7 cellular contexts compared by ENCODE assay signal in genomic region chr11:65445604-65446445, GRCh38. TPM values are rescaled to one million over a fixed set of nuclear protein-coding genes. Genes with fewer than 3 reads are reported as not detected.
DNase-seq lines count a peak whose midpoint lies in the region; ATAC-seq lines count a peak whose summit lies in the region.

No MANE protein-coding gene starts in this region.

- peaks cover 40 to 50% of the 10 kb centered on the region in 2 donors for H3K36me3 ChIP-seq in stomach smooth muscle (ENCODE audit: control insufficient read depth in 2 of 2, insufficient read depth in 2 of 2, low read length in 2 of 2)

- no peaks in the 10 kb centered on the region for H3K9me3 Mint-ChIP-seq in activated T-helper 1 cell treated with anti-CD3 and anti-CD28 coated beads, Interleukin-12 subunit alpha, Interleukin-12 subunit beta, Interleukin-2, Interleukin-4 antibody, amounts not matched to agents 30 ng/mL and 10 ng/mL and 1 ng/mL, durations not matched to agents 14 hours and 24 hours and 36 hours
- H3K9me3 Mint-ChIP-seq in immature natural killer cell: no peaks in the 10 kb centered on the region

- in situ Hi-C loops in KBM-7 (cut with MboI; ENCODE audit: low pct_unique_long_range_greater_than_20kb, low sequenced_read_pairs): no loop called here

- intact Hi-C loops in activated T-helper 1 cell treated with anti-CD3 and anti-CD28 coated beads, Interleukin-12 subunit alpha, Interleukin-12 subunit beta, Interleukin-2, Interleukin-4 antibody, amounts not matched to agents 30 ng/mL and 10 ng/mL and 1 ng/mL, durations not matched to agents 14 hours and 24 hours and 36 hours (cut with micrococcal nuclease): no loop called here

- peaks cover 19% of the 10 kb centered on the region for H3K4me1 Mint-ChIP-seq in activated T-helper 1 cell treated with anti-CD3 and anti-CD28 coated beads, Interleukin-12 subunit alpha, Interleukin-12 subunit beta, Interleukin-2, Interleukin-4 antibody, amounts not matched to agents 30 ng/mL and 10 ng/mL and 1 ng/mL, durations not matched to agents 14 hours and 24 hours and 36 hours (ENCODE audit: low read depth)
- peaks cover 39 to 40% of the 10 kb centered on the region in 2 donors for H3K4me1 Mint-ChIP-seq in immature natural killer cell

- H3K4me1 ChIP-seq in stomach smooth muscle (ENCODE audit: control insufficient read depth, insufficient read depth, low read length): peaks cover 33% of the 10 kb centered on the region

- H3K27ac Mint-ChIP-seq in activated T-helper 1 cell treated with anti-CD3 and anti-CD28 coated beads, Interleukin-12 subunit alpha, Interleukin-12 subunit beta, Interleukin-2, Interleukin-4 antibody, amounts not matched to agents 30 ng/mL and 10 ng/mL and 1 ng/mL, durations not matched to agents 14 hours and 24 hours and 36 hours: peak overlapping the region; percentile 58
- H3K27ac Mint-ChIP-seq in immature natural killer cell: peak overlapping the region in 5 of 6 donors; percentile 34 to 70 (median 40)

- no peak overlapping the region for H3K4me3 Mint-ChIP-seq in activated T-helper 1 cell treated with anti-CD3 and anti-CD28 coated beads, Interleukin-12 subunit alpha, Interleukin-12 subunit beta, Interleukin-2, Interleukin-4 antibody, amounts not matched to agents 30 ng/mL and 10 ng/mL and 1 ng/mL, durations not matched to agents 14 hours and 24 hours and 36 hours
- H3K4me3 Mint-ChIP-seq in immature natural killer cell: no peak overlapping the region

- peak; percentile 49 for DNase-seq in KBM-7
- no peak for DNase-seq in activated T-helper 1 cell treated with anti-CD3 and anti-CD28 coated beads, Interleukin-12 subunit alpha, Interleukin-12 subunit beta, Interleukin-2, Interleukin-4 antibody, amounts not matched to agents 30 ng/mL and 10 ng/mL and 1 ng/mL, durations not matched to agents 14 hours and 24 hours and 36 hours (ENCODE audit: low spot score)
- DNase-seq in immature natural killer cell: no peak
- no peak for DNase-seq in GM03348 (ENCODE audit: low spot score)
- no peak for DNase-seq in NCI-H1694 treated with DMSO at 0.1 percent for 48 hours (lab: John Stamatoyannopoulos, UW)

- peak overlapping the region; percentile 24 for H3K27ac ChIP-seq in stomach smooth muscle (ENCODE audit: low read length)

- H3K36me3 Mint-ChIP-seq in activated T-helper 1 cell treated with anti-CD3 and anti-CD28 coated beads, Interleukin-12 subunit alpha, Interleukin-12 subunit beta, Interleukin-2, Interleukin-4 antibody, amounts not matched to agents 30 ng/mL and 10 ng/mL and 1 ng/mL, durations not matched to agents 14 hours and 24 hours and 36 hours (ENCODE audit: low read depth): peaks cover 20% of the 10 kb centered on the region
- peaks cover 0 to 2% (median 0%) of the 10 kb centered on the region in 3 donors for H3K36me3 Mint-ChIP-seq in immature natural killer cell

- H3K9ac ChIP-seq in stomach smooth muscle (ENCODE audit: low read length in 2 of 2): no peak overlapping the region

- no peak overlapping the region for H3K4me3 ChIP-seq in stomach smooth muscle (ENCODE audit: low read length in 2 of 2)

- H3K27me3 ChIP-seq in stomach smooth muscle (ENCODE audit: control insufficient read depth in 1 of 2, insufficient read depth in 2 of 2, low read length in 2 of 2): no peaks in the 10 kb centered on the region

- no peak for ATAC-seq in HG02642 (IDR thresholded peaks at IDR 0.05; ENCODE audit: poor library complexity, unreplicated experiment)

- no peaks in the 10 kb centered on the region for H3K9me3 ChIP-seq in stomach smooth muscle (ENCODE audit: control insufficient read depth in 2 of 2, low read length in 2 of 2)

- peaks cover 2% of the 10 kb centered on the region for H3K27me3 Mint-ChIP-seq in activated T-helper 1 cell treated with anti-CD3 and anti-CD28 coated beads, Interleukin-12 subunit alpha, Interleukin-12 subunit beta, Interleukin-2, Interleukin-4 antibody, amounts not matched to agents 30 ng/mL and 10 ng/mL and 1 ng/mL, durations not matched to agents 14 hours and 24 hours and 36 hours (ENCODE audit: insufficient read depth)
- peaks cover 0 to 5% (median 1%) of the 10 kb centered on the region in 3 donors for H3K27me3 Mint-ChIP-seq in immature natural killer cell (ENCODE audit: low read depth in 3 of 3)

RNA-seq across cellular contexts. Expression of gene NEAT1, which starts 23.2 kb away (rescaled TPM):
- 507 and 517 TPM in 2 replicates for total RNA-seq in activated T-helper 1 cell treated with anti-CD3 and anti-CD28 coated beads, Interleukin-12 subunit alpha, Interleukin-12 subunit beta, Interleukin-2, Interleukin-4 antibody, amounts not matched to agents 30 ng/mL and 10 ng/mL and 1 ng/mL, durations not matched to agents 14 hours and 24 hours and 36 hours
- 1 to 10 TPM in 2 of 3 donors, under 1 TPM in 1; 0.26 to 5.9 (median 1.4) TPM for polyA plus RNA-seq in immature natural killer cell

RNA-seq across cellular contexts. Expression of gene MALAT1, which starts 53.0 kb away (rescaled TPM):
- 5,323 and 5,421 TPM in 2 replicates for total RNA-seq in activated T-helper 1 cell treated with anti-CD3 and anti-CD28 coated beads, Interleukin-12 subunit alpha, Interleukin-12 subunit beta, Interleukin-2, Interleukin-4 antibody, amounts not matched to agents 30 ng/mL and 10 ng/mL and 1 ng/mL, durations not matched to agents 14 hours and 24 hours and 36 hours
- 1,000 to 10,000 TPM; 1,459 to 3,517 (median 2,451) TPM for polyA plus RNA-seq in immature natural killer cell

RNA-seq across cellular contexts. Expression of gene FRMD8, which starts 59.4 kb away (rescaled TPM):
- total RNA-seq in activated T-helper 1 cell treated with anti-CD3 and anti-CD28 coated beads, Interleukin-12 subunit alpha, Interleukin-12 subunit beta, Interleukin-2, Interleukin-4 antibody, amounts not matched to agents 30 ng/mL and 10 ng/mL and 1 ng/mL, durations not matched to agents 14 hours and 24 hours and 36 hours: 40.5 and 42.3 TPM in 2 replicates
- 10 to 100 TPM; 62.8 to 73.5 (median 63.4) TPM for polyA plus RNA-seq in immature natural killer cell
